22 cellular contexts compared by ENCODE assay signal in the genomic region with DNA sequence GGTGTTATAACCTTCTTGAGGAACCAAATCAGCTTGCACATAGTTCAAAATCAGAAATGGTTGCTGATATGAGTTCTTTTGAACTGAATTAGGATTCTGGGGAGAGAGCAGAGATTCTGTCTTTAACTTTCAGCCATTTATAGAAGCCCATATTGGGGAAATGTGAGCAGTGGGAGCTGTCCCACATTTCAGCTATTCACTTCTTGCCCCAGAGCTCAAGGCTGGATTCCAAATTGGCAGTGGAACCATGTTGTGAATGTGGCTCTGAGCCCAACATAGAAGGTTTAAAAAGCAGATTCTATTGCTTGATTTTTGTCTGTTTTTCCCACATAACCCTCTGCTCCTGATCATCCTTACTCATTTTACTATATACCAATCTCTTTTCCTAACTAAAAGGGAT.
A peak's percentile ranks its signal among the peaks of the same experiment; 100 is the strongest.
DNase-seq lines count a peak whose midpoint lies in the region; ATAC-seq, FAIRE-seq and TF ChIP-seq lines count a peak whose summit lies in the region.
"Had no signal": no experiment of that assay in that cellular context is flagged by ENCODE, and none has a peak within 500 bp of the region (broad histone marks: within the 10 kb centered on the region; RNA-seq: fewer than 3 reads in every experiment).

No MANE protein-coding gene starts in this region.

- peak; percentile 44 to 47 for ATAC-seq in left cardiac atrium
- ATAC-seq in aorta (ENCODE audit: low FRiP score), result peak; percentile 37
- ATAC-seq: activated T-helper 17 cell treated with anti-CD3 and anti-CD28 coated beads, Interleukin-2, amount 50 U/mL, for 72 hours; GM12878; right cardiac atrium had no signal

- no peaks in the 10 kb centered on the region for H3K9me1 ChIP-seq in keratinocyte (ENCODE audit: control insufficient read depth, extremely low read depth, insufficient read depth, low read length)

- H3K27ac ChIP-seq in keratinocyte (ENCODE audit: control insufficient read depth, insufficient read depth, low read length), result no peak overlapping the region
- H3K27ac ChIP-seq in aorta (ENCODE audit: low read depth in 1 of 2, low read length in 2 of 2), result no peak overlapping the region
- H3K27ac ChIP-seq: vagina, WERI-Rb-1 had no signal

- TF ChIP-seq CTCF in cardiac fibroblast (IDR thresholded peaks at IDR 0.05; ENCODE audit: low read depth, low read length) (no peak), keratinocyte (optimal IDR thresholded peaks at IDR 0.05 in 1 of 3, IDR thresholded peaks at IDR 0.05 in 1 of 3, conservative IDR thresholded peaks at IDR 0.05 in 1 of 3; ENCODE audit: extremely low read depth in 1 of 3, insufficient read depth in 2 of 3, low read length in 3 of 3) (no peak)

- H3K4me1 ChIP-seq in keratinocyte (ENCODE audit: control insufficient read depth, extremely low read depth, insufficient read depth, low read length) (no peaks in the 10 kb centered on the region), aorta (ENCODE audit: control insufficient read depth in 1 of 2, insufficient read depth in 2 of 2, low read length in 2 of 2) (peaks cover 0 to 2% of the 10 kb centered on the region in 2 donors)
- H3K4me1 ChIP-seq: vagina had no signal

- H3K9ac ChIP-seq in keratinocyte (ENCODE audit: control insufficient read depth, extremely low read depth, insufficient read depth, low read length), result no peak overlapping the region

- no peak for DNase-seq in left cardiac atrium
- DNase-seq in cardiac septum (ENCODE audit: low spot score), result no peak
- DNase-seq in cardiac fibroblast (ENCODE audit: low read depth in 2 of 2), result peak; percentile 13 to 61
- DNase-seq in keratinocyte (ENCODE audit: low read depth, low spot score), result no peak
- DNase-seq in aorta, result no peak
- DNase-seq in cortex of kidney (lab: John Stamatoyannopoulos, UW), result no peak
- DNase-seq in CD1c-positive myeloid dendritic cell (ENCODE audit: extremely low spot score), result no peak
- DNase-seq in NCI-H526 (lab: John Stamatoyannopoulos, UW), result no peak
- DNase-seq: activated CD4-positive, alpha-beta T cell treated with anti-CD3 and anti-CD28 coated beads, Interleukin-2, amount 50 U/mL, for 1 hour; activated naive CD8-positive, alpha-beta T cell treated with anti-CD3 and anti-CD28 coated beads for 36 hours; DMS53; effector CD4-positive, alpha-beta T cell; NCI-H1092; NCI-H2081 treated with DMSO at 0.1 percent for 48 hours; stimulated activated CD4-positive, alpha-beta T cell treated with anti-CD3 and anti-CD28 coated beads, Interleukin-15, amount 100 ng/mL, for 24 hours; WERI-Rb-1 had no signal

- H3K4me3 ChIP-seq in cardiac fibroblast (replicated peaks in 1 of 2; ENCODE audit: low read depth in 2 of 2, low read length in 2 of 2), result no peak overlapping the region
- no peak overlapping the region for H3K4me3 ChIP-seq in keratinocyte (ENCODE audit: control insufficient read depth in 2 of 3, extremely low read depth in 1 of 3, insufficient read depth in 2 of 3, low read depth in 1 of 3, low read length in 3 of 3)
- H3K4me3 ChIP-seq in aorta (ENCODE audit: low read length in 2 of 2), result no peak overlapping the region
- H3K4me3 ChIP-seq: GM12878, vagina had no signal

- H4K20me1 ChIP-seq in keratinocyte (ENCODE audit: control insufficient read depth, extremely low read depth, insufficient read depth, low read length), result no peaks in the 10 kb centered on the region

- H3K36me3 ChIP-seq in keratinocyte (ENCODE audit: control insufficient read depth in 2 of 2, extremely low read depth in 1 of 2, insufficient read depth in 2 of 2, low read length in 2 of 2) (no peaks in the 10 kb centered on the region), aorta (ENCODE audit: control insufficient read depth in 1 of 2, insufficient read depth in 2 of 2, low read length in 1 of 2) (no peaks in the 10 kb centered on the region)
- H3K36me3 ChIP-seq: vagina, WERI-Rb-1 had no signal

- no peaks in the 10 kb centered on the region for H3K79me2 ChIP-seq in keratinocyte (ENCODE audit: control insufficient read depth, insufficient read depth, low read length)

- H3K9me3 ChIP-seq in keratinocyte (ENCODE audit: control insufficient read depth, low read depth, low read length) (no peaks in the 10 kb centered on the region), aorta (ENCODE audit: control insufficient read depth, low read length) (no peaks in the 10 kb centered on the region)
- H3K9me3 ChIP-seq: vagina had no signal

- H2AFZ ChIP-seq in keratinocyte (ENCODE audit: control insufficient read depth, low read length), result no peak overlapping the region

- no peaks in the 10 kb centered on the region for H3K27me3 ChIP-seq in keratinocyte (ENCODE audit: control insufficient read depth, extremely low read depth, insufficient read depth, low read length)
- no peaks in the 10 kb centered on the region for H3K27me3 ChIP-seq in aorta (ENCODE audit: control insufficient read depth in 1 of 2, insufficient read depth in 2 of 2, low read length in 1 of 2)
- H3K27me3 ChIP-seq: vagina had no signal

- dilution Hi-C loops in keratinocyte (cut with MboI; ENCODE audit: extremely low pct_ligation_motif_present, low sequenced_read_pairs), result no loop called here

- intact Hi-C loops in left cardiac atrium (cut with DNase I), result no loop called here
- intact Hi-C loops in cardiac septum (cut with DNase I), result no loop called here
- intact Hi-C loops in aorta (cut with DNase I), result loop anchor here in 1 of 2 donors (5.0 kb wide), 1 partner anchor 53 kb away; no protein-coding TSS in a partner anchor

- no peak overlapping the region for H3K4me2 ChIP-seq in keratinocyte (ENCODE audit: control insufficient read depth, extremely low read depth, insufficient read depth, low read depth, low read length)

- peak; percentile 44 for FAIRE-seq in keratinocyte (lab: Jason Lieb, UNC)
- FAIRE-seq: A204.1, GM12878, H54 had no signal

Comparison
In these comparisons a context has a peak if more than half of its experiments do, and no peak if none do; other contexts are left out.
1. DNase-seq: peak in cardiac fibroblast (2 of 2); none in left cardiac atrium (single experiment), cardiac septum (single experiment), keratinocyte (single experiment), aorta (0 of 2), cortex of kidney (single experiment), CD1c-positive myeloid dendritic cell (single experiment) and NCI-H526 (0 of 2).